ENCODE assay signal across 20 cellular contexts in genomic region chr3:186150234-186150830, GRCh38. TPM values are rescaled to one million over a fixed set of nuclear protein-coding genes. Genes with fewer than 3 reads are reported as not detected.
DNase-seq lines count a peak whose midpoint lies in the region; ATAC-seq and TF ChIP-seq lines count a peak whose summit lies in the region.
"Had no signal": no experiment of that assay in that cellular context is flagged by ENCODE, and none has a peak within 500 bp of the region (broad histone marks: within the 10 kb centered on the region; RNA-seq: fewer than 3 reads in every experiment).

No MANE protein-coding gene starts in this region.

- ATAC-seq in left ventricle myocardium superior (peak; percentile 21), left cardiac atrium (no peak), left lobe of liver (no peak)
- ATAC-seq in stimulated activated memory B cell treated with anti-CD40 and anti-IgM and Interleukin-4, amounts not matched to agents 10 μg/mL and 1 μg/mL and 100 μg/mL, for 72 hours: no peak

- no peaks in the 10 kb centered on the region for H3K27me3 ChIP-seq in osteoblast (ENCODE audit: insufficient read depth, low read length)

- no peak for DNase-seq in left ventricle myocardium superior
- DNase-seq in left cardiac atrium: no peak
- peak; percentile 25 for DNase-seq in OCI-LY7 (ENCODE audit: low spot score)
- DNase-seq in left lobe of liver (ENCODE audit: low spot score): peak; percentile 18
- no peak for DNase-seq in medulla oblongata (ENCODE audit: extremely low spot score)
- no peak for DNase-seq in NOMO-1 treated with dmso at 0.1 percent for 144 hours (lab: John Stamatoyannopoulos, UW; ENCODE audit: unreplicated experiment)
- DNase-seq in osteoblast (ENCODE audit: insufficient read length, low spot score, missing footprints): no peak
- DNase-seq: AML-193, DMS53, GDM1, IMR-90, NCI-H1694, NCI-H2081, NCI-H2171, NCI-H345, NCI-H524, NCI-H82, SHP77 treated with DMSO at 0.1 percent for 48 hours had no signal

- H4K20me1 ChIP-seq in OCI-LY7 (ENCODE audit: insufficient read depth, low read length) (no peaks in the 10 kb centered on the region), osteoblast (ENCODE audit: insufficient read depth, low read length) (no peaks in the 10 kb centered on the region)

- H3K36me3 Mint-ChIP-seq in stimulated activated memory B cell treated with anti-CD40 and anti-IgM and Interleukin-4, amounts not matched to agents 10 μg/mL and 1 μg/mL and 100 μg/mL, for 72 hours: peaks cover 12% of the 10 kb centered on the region

- no peaks in the 10 kb centered on the region for H3K27me3 Mint-ChIP-seq in stimulated activated memory B cell treated with anti-CD40 and anti-IgM and Interleukin-4, amounts not matched to agents 10 μg/mL and 1 μg/mL and 100 μg/mL, for 72 hours

- H3K4me3 Mint-ChIP-seq in stimulated activated memory B cell treated with anti-CD40 and anti-IgM and Interleukin-4, amounts not matched to agents 10 μg/mL and 1 μg/mL and 100 μg/mL, for 72 hours: no peak overlapping the region

- H3K79me2 ChIP-seq in OCI-LY7 (ENCODE audit: insufficient read depth, low read depth, low read length) (no peaks in the 10 kb centered on the region), osteoblast (ENCODE audit: insufficient read depth, low read length) (no peaks in the 10 kb centered on the region)

- H3K9me2 ChIP-seq in OCI-LY7 (ENCODE audit: insufficient read depth, low read length): no peaks in the 10 kb centered on the region

- H3K4me3 ChIP-seq in OCI-LY7 (ENCODE audit: low read depth, low read length, poor library complexity, severe bottlenecking): no peak overlapping the region
- H3K4me3 ChIP-seq in osteoblast (ENCODE audit: insufficient read depth, low read length): no peak overlapping the region

- POLR2A ChIA-PET in OCI-LY7 (lab: Charles Lee): interaction anchor here (0.6 kb wide), 1 partner anchor 36 kb away, joined by 4 read pairs; no protein-coding TSS in a partner anchor

- intact Hi-C loops in left ventricle myocardium superior (cut with micrococcal nuclease) (no loop called here), left cardiac atrium (cut with DNase I) (no loop called here), OCI-LY7 (cut with micrococcal nuclease; ENCODE audit: unreplicated experiment) (loop anchor here (5.0 to 10.0 kb wide), 3 partner anchors 57 to 384 kb away; no protein-coding TSS in a partner anchor)

- no TSS peak for BruUV-seq in OCI-LY7 (replicated peaks; lab: Mats Ljungman, UMichigan)

- H3K9me3 Mint-ChIP-seq in stimulated activated memory B cell treated with anti-CD40 and anti-IgM and Interleukin-4, amounts not matched to agents 10 μg/mL and 1 μg/mL and 100 μg/mL, for 72 hours: no peaks in the 10 kb centered on the region

- peak overlapping the region; percentile 18 for H3K27ac Mint-ChIP-seq in stimulated activated memory B cell treated with anti-CD40 and anti-IgM and Interleukin-4, amounts not matched to agents 10 μg/mL and 1 μg/mL and 100 μg/mL, for 72 hours

- TF ChIP-seq CTCF in OCI-LY7 (conservative IDR thresholded peaks at IDR 0.05; ENCODE audit: low read length) (no peak), osteoblast (IDR thresholded peaks at IDR 0.05; ENCODE audit: extremely low read depth, low read depth, low read length) (no peak)

- H3K36me3 ChIP-seq in OCI-LY7 (ENCODE audit: insufficient read depth, low read length): no peaks in the 10 kb centered on the region
- no peaks in the 10 kb centered on the region for H3K36me3 ChIP-seq in osteoblast (ENCODE audit: insufficient read depth, low read length)

- H2AFZ ChIP-seq in OCI-LY7 (ENCODE audit: low read length) (peak overlapping the region; percentile 65; the same call in 1 of the 2 replicates), osteoblast (ENCODE audit: low read length) (no peak overlapping the region)

- H3K9me3 ChIP-seq in OCI-LY7 (ENCODE audit: low read length) (no peaks in the 10 kb centered on the region), osteoblast (ENCODE audit: low read depth, low read length) (no peaks in the 10 kb centered on the region)

- H3K27ac ChIP-seq in OCI-LY7 (ENCODE audit: low read depth, low read length, poor library complexity, severe bottlenecking) (no peak overlapping the region), osteoblast (ENCODE audit: low read depth, low read length) (no peak overlapping the region)
- H3K27ac ChIP-seq: RWPE1 had no signal

- H3K4me1 Mint-ChIP-seq in stimulated activated memory B cell treated with anti-CD40 and anti-IgM and Interleukin-4, amounts not matched to agents 10 μg/mL and 1 μg/mL and 100 μg/mL, for 72 hours: peaks cover 43% of the 10 kb centered on the region

- H3K4me1 ChIP-seq in OCI-LY7 (ENCODE audit: insufficient read depth, low read length, poor library complexity, severe bottlenecking) (peaks cover 47% of the 10 kb centered on the region), osteoblast (ENCODE audit: insufficient read depth, low read length) (no peaks in the 10 kb centered on the region)

- CTCF ChIA-PET in OCI-LY7 (lab: Charles Lee; ENCODE audit: unreplicated experiment): no interaction called here

- H3K4me2 ChIP-seq in OCI-LY7 (ENCODE audit: low read length) (peak overlapping the region; percentile 72; the same call in 1 of the 2 replicates), osteoblast (ENCODE audit: insufficient read depth, low read length) (no peak overlapping the region)

RNA-seq across cellular contexts. Expression of gene ETV5, which starts 41.4 kb away (rescaled TPM):
- total RNA-seq in left ventricle myocardium superior: 3.4 TPM
- 10 to 100 TPM; 12.5 to 24.0 TPM for total RNA-seq in left cardiac atrium
- 0.85 TPM in 1 of 2 replicates, not detected in the other for total RNA-seq in OCI-LY7 (2014; rRNA removed; shearing (Covaris generic))
- 1.1 and 1.2 TPM in 2 replicates for total RNA-seq in OCI-LY7 (2022)
- 7.0 TPM for total RNA-seq in left lobe of liver
- 42.3 and 44.5 TPM in 2 replicates for total RNA-seq in osteoblast

Comparison
In these comparisons a context has a peak if more than half of its experiments do, and no peak if none do; other contexts are left out.
1. DNase-seq: peak in OCI-LY7 (single experiment) and left lobe of liver (single experiment); none in left ventricle myocardium superior (single experiment), left cardiac atrium (single experiment), medulla oblongata (single experiment), NOMO-1 treated with dmso at 0.1 percent for 144 hours (single experiment) and osteoblast (single experiment).